In genomic region chr3:8962226-8962861, GRCh38 we compare ENCODE assay signal across 9 cellular contexts. TPM values are rescaled to one million over a fixed set of nuclear protein-coding genes. Genes with fewer than 3 reads are reported as not detected.
DNase-seq lines count a peak whose midpoint lies in the region; ATAC-seq and TF ChIP-seq lines count a peak whose summit lies in the region.
"Had no signal": no experiment of that assay in that cellular context is flagged by ENCODE, and none has a peak within 500 bp of the region (broad histone marks: within the 10 kb centered on the region; RNA-seq: fewer than 3 reads in every experiment).

No MANE protein-coding gene starts in this region.

- no peak for TF ChIP-seq EP300 in tibial nerve (IDR thresholded peaks at IDR 0.05)

- TF ChIP-seq CTCF in activated CD8-positive, alpha-beta T cell treated with anti-CD3 and anti-CD28 coated beads for 36 hours (IDR thresholded peaks at IDR 0.05) = no peak
- no peak for TF ChIP-seq CTCF in tibial nerve (IDR thresholded peaks at IDR 0.05)

- no peaks in the 10 kb centered on the region for H3K36me3 ChIP-seq in tibial nerve

- no peaks in the 10 kb centered on the region for H3K9me3 ChIP-seq in tibial nerve

- no peaks in the 10 kb centered on the region for H3K27me3 ChIP-seq in tibial nerve

- peaks cover 37% of the 10 kb centered on the region for H3K4me1 Mint-ChIP-seq in activated naive CD4-positive, alpha-beta T cell treated with anti-CD3 and anti-CD28 coated beads for 36 hours (ENCODE audit: low read depth)
- H3K4me1 Mint-ChIP-seq in activated CD8-positive, alpha-beta T cell treated with anti-CD3 and anti-CD28 coated beads for 36 hours (ENCODE audit: low read depth) = peaks cover 32% of the 10 kb centered on the region
- H3K4me1 Mint-ChIP-seq in immature natural killer cell = peaks cover 20 to 33% of the 10 kb centered on the region in 2 donors

- peak overlapping the region; percentile 68 to 89 (median 77) for H3K4me3 ChIP-seq in tibial nerve

- H3K4me1 ChIP-seq in tibial nerve = peaks cover 0 to 21% (median 15%) of the 10 kb centered on the region in 4 donors

- CTCF ChIA-PET in activated naive CD4-positive, alpha-beta T cell treated with anti-CD3 and anti-CD28 coated beads for 36 hours (lab: Charles Lee) = interaction anchor here (1.0 to 1.3 kb wide), 2 partner anchors 339 to 342 kb away, joined by 3 to 6 read pairs; no protein-coding TSS in a partner anchor
- CTCF ChIA-PET in activated CD8-positive, alpha-beta T cell treated with anti-CD3 and anti-CD28 coated beads for 36 hours (lab: Charles Lee) = interaction anchor here (1.2 to 1.6 kb wide), 3 partner anchors 9 to 340 kb away, joined by 3 to 5 read pairs (median 5); no protein-coding TSS in a partner anchor

- H3K27ac Mint-ChIP-seq in activated naive CD4-positive, alpha-beta T cell treated with anti-CD3 and anti-CD28 coated beads for 36 hours = peak overlapping the region; percentile 94
- H3K27ac Mint-ChIP-seq in activated CD8-positive, alpha-beta T cell treated with anti-CD3 and anti-CD28 coated beads for 36 hours = peak overlapping the region; percentile 95
- peak overlapping the region; percentile 96 to 99 (median 98) for H3K27ac Mint-ChIP-seq in immature natural killer cell

- no peak for TF ChIP-seq POLR2A in tibial nerve (IDR thresholded peaks at IDR 0.05)

- POLR2A ChIA-PET in activated CD8-positive, alpha-beta T cell treated with anti-CD3 and anti-CD28 coated beads for 36 hours (lab: Charles Lee) = interaction anchor here (0.7 to 1.8 kb wide), 4 partner anchors 8 to 400 kb away, joined by 3 to 6 read pairs (median 4); partner anchors contain the start of gene THUMPD3

- peak overlapping the region; percentile 97 for H3K4me3 Mint-ChIP-seq in activated naive CD4-positive, alpha-beta T cell treated with anti-CD3 and anti-CD28 coated beads for 36 hours
- H3K4me3 Mint-ChIP-seq in activated CD8-positive, alpha-beta T cell treated with anti-CD3 and anti-CD28 coated beads for 36 hours = peak overlapping the region; percentile 84
- peak overlapping the region; percentile 94 to 98 (median 97) for H3K4me3 Mint-ChIP-seq in immature natural killer cell

- DNase-seq in activated naive CD4-positive, alpha-beta T cell treated with anti-CD3 and anti-CD28 coated beads for 36 hours = no peak
- no peak for DNase-seq in activated naive CD4-positive, alpha-beta T cell treated with Interleukin-2 at 50 U/mL for 16 hours
- no peak for DNase-seq in activated CD8-positive, alpha-beta T cell treated with anti-CD3 and anti-CD28 coated beads for 36 hours
- DNase-seq in immature natural killer cell = no peak
- no peak for DNase-seq in tibial nerve (ENCODE audit: low spot score in 2 of 2)
- DNase-seq in NK-92 treated with Interleukin-12 subunit alpha and Interleukin-12 subunit beta, amount 100 ng/mL, for 24 hours (lab: John Stamatoyannopoulos, UW) = no peak
- DNase-seq in NCI-H226 = no peak
- DNase-seq: activated CD4-positive, CD25-positive, alpha-beta regulatory T cell had no signal

- no peaks in the 10 kb centered on the region for H3K27me3 Mint-ChIP-seq in activated naive CD4-positive, alpha-beta T cell treated with anti-CD3 and anti-CD28 coated beads for 36 hours (ENCODE audit: low read depth)
- H3K27me3 Mint-ChIP-seq in activated CD8-positive, alpha-beta T cell treated with anti-CD3 and anti-CD28 coated beads for 36 hours = no peaks in the 10 kb centered on the region
- H3K27me3 Mint-ChIP-seq in immature natural killer cell (ENCODE audit: low read depth in 3 of 3) = peaks cover 7 to 17% (median 11%) of the 10 kb centered on the region in 3 donors

- WGBS in tibial nerve, 2 donors = 27 to 30% methylated on average over 6 of the region's 6 CpGs

- H3K9me3 Mint-ChIP-seq in activated naive CD4-positive, alpha-beta T cell treated with anti-CD3 and anti-CD28 coated beads for 36 hours = no peaks in the 10 kb centered on the region
- H3K9me3 Mint-ChIP-seq in activated CD8-positive, alpha-beta T cell treated with anti-CD3 and anti-CD28 coated beads for 36 hours = no peaks in the 10 kb centered on the region
- no peaks in the 10 kb centered on the region for H3K9me3 Mint-ChIP-seq in immature natural killer cell

- peaks cover 26% of the 10 kb centered on the region for H3K36me3 Mint-ChIP-seq in activated naive CD4-positive, alpha-beta T cell treated with anti-CD3 and anti-CD28 coated beads for 36 hours (ENCODE audit: low read depth)
- peaks cover 32% of the 10 kb centered on the region for H3K36me3 Mint-ChIP-seq in activated CD8-positive, alpha-beta T cell treated with anti-CD3 and anti-CD28 coated beads for 36 hours (ENCODE audit: low read depth)
- H3K36me3 Mint-ChIP-seq in immature natural killer cell = peaks cover 0 to 8% (median 5%) of the 10 kb centered on the region in 3 donors

- peak overlapping the region in 1 of 4 donors; percentile 88 for H3K27ac ChIP-seq in tibial nerve

- ATAC-seq in activated CD8-positive, alpha-beta T cell treated with anti-CD3 and anti-CD28 coated beads for 36 hours = no peak
- no peak for ATAC-seq in GM21360 (IDR thresholded peaks at IDR 0.05; ENCODE audit: unreplicated experiment)

- intact Hi-C loops in activated naive CD4-positive, alpha-beta T cell treated with anti-CD3 and anti-CD28 coated beads for 36 hours (cut with micrococcal nuclease) = loop anchor here (2.0 to 5.0 kb wide), 3 partner anchors 220 to 685 kb away; partner anchors contain the start of genes MTMR14 and SETD5
- intact Hi-C loops in activated CD8-positive, alpha-beta T cell treated with anti-CD3 and anti-CD28 coated beads for 36 hours (cut with micrococcal nuclease) = no loop called here

RNA-seq across cellular contexts. Expression of gene RAD18, which starts 0.9 kb away (rescaled TPM):
- total RNA-seq in activated naive CD4-positive, alpha-beta T cell treated with anti-CD3 and anti-CD28 coated beads for 36 hours = 10 to 100 TPM; 44.5 to 45.4 TPM
- total RNA-seq in activated CD8-positive, alpha-beta T cell treated with anti-CD3 and anti-CD28 coated beads for 36 hours = 10 to 100 TPM; 47.4 to 50.3 TPM
- polyA plus RNA-seq in immature natural killer cell = 10 to 100 TPM; 13.5 to 13.9 (median 13.8) TPM
- total RNA-seq in tibial nerve = 10 to 100 TPM in 3 of 4 donors, 1 to 10 TPM in 1; 3.5 to 11.7 (median 10.7) TPM
